Comparison of ENCODE assay signal across 1 cellular context in the genomic region with DNA sequence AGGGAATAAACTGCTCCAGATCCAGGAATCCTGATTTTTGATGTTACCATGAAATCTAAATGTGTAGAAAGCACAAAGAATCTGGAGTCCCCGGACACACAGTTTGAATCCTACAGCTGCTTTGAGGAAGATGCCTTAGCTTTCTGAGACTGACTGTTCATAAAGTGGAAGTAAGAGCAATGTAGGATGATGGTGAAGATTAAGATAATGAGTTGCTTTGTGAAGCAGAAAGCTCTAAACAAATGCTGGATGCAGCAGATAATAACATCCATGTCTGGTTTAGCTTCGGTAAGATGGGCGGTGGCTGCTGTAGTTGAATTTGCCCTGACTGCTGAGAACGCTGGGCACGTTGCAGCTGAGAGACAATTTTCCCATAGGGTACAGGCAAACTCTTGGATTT.
TF ChIP-seq lines count a peak whose summit lies in the region.

No MANE protein-coding gene starts in this region.

TF ChIP-seq in K562, 482 proteins besides CTCF, POLR2A, EP300 and RAD21 (continued from another document):
- TF ChIP-seq NR2C1 (IDR thresholded peaks at IDR 0.05) (no peak), NR2C1 (tag; IDR thresholded peaks at IDR 0.05) (no peak), HDAC2 (IDR thresholded peaks at IDR 0.05) (no peak), SMARCA4 (IDR thresholded peaks at IDR 0.05) (peak; percentile 43; the same call in 1 of the 2 replicates), SMARCE1 (IDR thresholded peaks at IDR 0.05) (peak; percentile 35; the same call in 1 of the 2 replicates), ZC3H8 (IDR thresholded peaks at IDR 0.05) (no peak), CBFA2T2 (conservative IDR thresholded peaks at IDR 0.05) (peak; percentile 38; the same call in 1 of the 2 replicates), CCNT2 (IDR thresholded peaks at IDR 0.05; ENCODE audit: borderline replicate concordance, extremely low read depth, insufficient read length, low read depth, low read length) (no peak), HMGN3 (IDR thresholded peaks at IDR 0.05; ENCODE audit: borderline replicate concordance, extremely low read depth, insufficient read length, low read depth, low read length) (no peak), ZNF586 (CRISPR knock-in tag; conservative IDR thresholded peaks at IDR 0.05) (no peak), ZNF436 (CRISPR knock-in tag; IDR thresholded peaks at IDR 0.05) (no peak), MAFK (IDR thresholded peaks at IDR 0.05; ENCODE audit: low read length) (no peak), CREB1 (IDR thresholded peaks at IDR 0.05) (no peak), CREB1 (CRISPR knock-in tag; IDR thresholded peaks at IDR 0.05) (no peak), RFX7 (CRISPR knock-in tag; IDR thresholded peaks at IDR 0.05) (no peak), GATAD2A (IDR thresholded peaks at IDR 0.05) (no peak), SREBF1 (IDR thresholded peaks at IDR 0.05; ENCODE audit: borderline replicate concordance, low read depth, low read length) (no peak), XRCC3 (IDR thresholded peaks at IDR 0.05) (no peak), KLF16 (IDR thresholded peaks at IDR 0.05) (peak; percentile 9; the same call in 1 of the 2 replicates), TEAD4 (IDR thresholded peaks at IDR 0.05; ENCODE audit: low read length) (peak; percentile 68; the same call in 1 of the 2 replicates), TEAD4 (CRISPR knock-in tag; IDR thresholded peaks at IDR 0.05; ENCODE audit: borderline replicate concordance) (no peak), JUNB (CRISPR knock-in tag; conservative IDR thresholded peaks at IDR 0.05) (no peak), RCOR1 (IDR thresholded peaks at IDR 0.05; ENCODE audit: borderline replicate concordance in 1 of 2, low read depth in 2 of 2, low read length in 2 of 2) (peak in 1 of 2 experiments; percentile 68; a peak in 2 of 4 replicates)
- TF ChIP-seq, protein P1, sequence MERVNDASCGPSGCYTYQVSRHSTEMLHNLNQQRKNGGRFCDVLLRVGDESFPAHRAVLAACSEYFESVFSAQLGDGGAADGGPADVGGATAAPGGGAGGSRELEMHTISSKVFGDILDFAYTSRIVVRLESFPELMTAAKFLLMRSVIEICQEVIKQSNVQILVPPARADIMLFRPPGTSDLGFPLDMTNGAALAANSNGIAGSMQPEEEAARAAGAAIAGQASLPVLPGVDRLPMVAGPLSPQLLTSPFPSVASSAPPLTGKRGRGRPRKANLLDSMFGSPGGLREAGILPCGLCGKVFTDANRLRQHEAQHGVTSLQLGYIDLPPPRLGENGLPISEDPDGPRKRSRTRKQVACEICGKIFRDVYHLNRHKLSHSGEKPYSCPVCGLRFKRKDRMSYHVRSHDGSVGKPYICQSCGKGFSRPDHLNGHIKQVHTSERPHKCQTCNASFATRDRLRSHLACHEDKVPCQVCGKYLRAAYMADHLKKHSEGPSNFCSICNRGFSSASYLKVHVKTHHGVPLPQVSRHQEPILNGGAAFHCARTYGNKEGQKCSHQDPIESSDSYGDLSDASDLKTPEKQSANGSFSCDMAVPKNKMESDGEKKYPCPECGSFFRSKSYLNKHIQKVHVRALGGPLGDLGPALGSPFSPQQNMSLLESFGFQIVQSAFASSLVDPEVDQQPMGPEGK (CRISPR knock-in tag; IDR thresholded peaks at IDR 0.05; ENCODE audit: borderline replicate concordance), result no peak
- TF ChIP-seq, protein P2, sequence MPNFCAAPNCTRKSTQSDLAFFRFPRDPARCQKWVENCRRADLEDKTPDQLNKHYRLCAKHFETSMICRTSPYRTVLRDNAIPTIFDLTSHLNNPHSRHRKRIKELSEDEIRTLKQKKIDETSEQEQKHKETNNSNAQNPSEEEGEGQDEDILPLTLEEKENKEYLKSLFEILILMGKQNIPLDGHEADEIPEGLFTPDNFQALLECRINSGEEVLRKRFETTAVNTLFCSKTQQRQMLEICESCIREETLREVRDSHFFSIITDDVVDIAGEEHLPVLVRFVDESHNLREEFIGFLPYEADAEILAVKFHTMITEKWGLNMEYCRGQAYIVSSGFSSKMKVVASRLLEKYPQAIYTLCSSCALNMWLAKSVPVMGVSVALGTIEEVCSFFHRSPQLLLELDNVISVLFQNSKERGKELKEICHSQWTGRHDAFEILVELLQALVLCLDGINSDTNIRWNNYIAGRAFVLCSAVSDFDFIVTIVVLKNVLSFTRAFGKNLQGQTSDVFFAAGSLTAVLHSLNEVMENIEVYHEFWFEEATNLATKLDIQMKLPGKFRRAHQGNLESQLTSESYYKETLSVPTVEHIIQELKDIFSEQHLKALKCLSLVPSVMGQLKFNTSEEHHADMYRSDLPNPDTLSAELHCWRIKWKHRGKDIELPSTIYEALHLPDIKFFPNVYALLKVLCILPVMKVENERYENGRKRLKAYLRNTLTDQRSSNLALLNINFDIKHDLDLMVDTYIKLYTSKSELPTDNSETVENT (CRISPR knock-in tag; IDR thresholded peaks at IDR 0.05), result no peak
- TF ChIP-seq, protein P3, sequence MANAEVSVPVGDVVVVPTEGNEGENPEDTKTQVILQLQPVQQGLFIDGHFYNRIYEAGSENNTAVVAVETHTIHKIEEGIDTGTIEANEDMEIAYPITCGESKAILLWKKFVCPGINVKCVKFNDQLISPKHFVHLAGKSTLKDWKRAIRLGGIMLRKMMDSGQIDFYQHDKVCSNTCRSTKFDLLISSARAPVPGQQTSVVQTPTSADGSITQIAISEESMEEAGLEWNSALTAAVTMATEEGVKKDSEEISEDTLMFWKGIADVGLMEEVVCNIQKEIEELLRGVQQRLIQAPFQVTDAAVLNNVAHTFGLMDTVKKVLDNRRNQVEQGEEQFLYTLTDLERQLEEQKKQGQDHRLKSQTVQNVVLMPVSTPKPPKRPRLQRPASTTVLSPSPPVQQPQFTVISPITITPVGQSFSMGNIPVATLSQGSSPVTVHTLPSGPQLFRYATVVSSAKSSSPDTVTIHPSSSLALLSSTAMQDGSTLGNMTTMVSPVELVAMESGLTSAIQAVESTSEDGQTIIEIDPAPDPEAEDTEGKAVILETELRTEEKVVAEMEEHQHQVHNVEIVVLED (CRISPR knock-in tag; IDR thresholded peaks at IDR 0.05), result no peak
- TF ChIP-seq, protein P4, sequence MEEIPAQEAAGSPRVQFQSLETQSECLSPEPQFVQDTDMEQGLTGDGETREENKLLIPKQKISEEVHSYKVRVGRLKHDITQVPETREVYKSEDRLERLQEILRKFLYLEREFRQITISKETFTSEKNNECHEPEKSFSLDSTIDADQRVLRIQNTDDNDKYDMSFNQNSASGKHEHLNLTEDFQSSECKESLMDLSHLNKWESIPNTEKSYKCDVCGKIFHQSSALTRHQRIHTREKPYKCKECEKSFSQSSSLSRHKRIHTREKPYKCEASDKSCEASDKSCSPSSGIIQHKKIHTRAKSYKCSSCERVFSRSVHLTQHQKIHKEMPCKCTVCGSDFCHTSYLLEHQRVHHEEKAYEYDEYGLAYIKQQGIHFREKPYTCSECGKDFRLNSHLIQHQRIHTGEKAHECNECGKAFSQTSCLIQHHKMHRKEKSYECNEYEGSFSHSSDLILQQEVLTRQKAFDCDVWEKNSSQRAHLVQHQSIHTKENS (CRISPR knock-in tag; IDR thresholded peaks at IDR 0.05), result no peak
- TF ChIP-seq, protein P5, sequence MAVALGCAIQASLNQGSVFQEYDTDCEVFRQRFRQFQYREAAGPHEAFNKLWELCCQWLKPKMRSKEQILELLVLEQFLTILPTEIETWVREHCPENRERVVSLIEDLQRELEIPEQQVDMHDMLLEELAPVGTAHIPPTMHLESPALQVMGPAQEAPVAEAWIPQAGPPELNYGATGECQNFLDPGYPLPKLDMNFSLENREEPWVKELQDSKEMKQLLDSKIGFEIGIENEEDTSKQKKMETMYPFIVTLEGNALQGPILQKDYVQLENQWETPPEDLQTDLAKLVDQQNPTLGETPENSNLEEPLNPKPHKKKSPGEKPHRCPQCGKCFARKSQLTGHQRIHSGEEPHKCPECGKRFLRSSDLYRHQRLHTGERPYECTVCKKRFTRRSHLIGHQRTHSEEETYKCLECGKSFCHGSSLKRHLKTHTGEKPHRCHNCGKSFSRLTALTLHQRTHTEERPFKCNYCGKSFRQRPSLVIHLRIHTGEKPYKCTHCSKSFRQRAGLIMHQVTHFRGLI (CRISPR knock-in tag; IDR thresholded peaks at IDR 0.05), result no peak
